ENCODE assay signal across 9 cellular contexts in genomic region chr6:69816017-69816416, GRCh38. TPM values are rescaled to one million over a fixed set of nuclear protein-coding genes. Genes with fewer than 3 reads are reported as not detected.
DNase-seq lines count a peak whose midpoint lies in the region; ATAC-seq and TF ChIP-seq lines count a peak whose summit lies in the region.
"Had no signal": no experiment of that assay in that cellular context is flagged by ENCODE, and none has a peak within 500 bp of the region (broad histone marks: within the 10 kb centered on the region; RNA-seq: fewer than 3 reads in every experiment).

No MANE protein-coding gene starts in this region.

- H3K79me2 ChIP-seq in OCI-LY7 (ENCODE audit: insufficient read depth, low read depth, low read length) = no peaks in the 10 kb centered on the region

- H3K27ac ChIP-seq in OCI-LY7 (ENCODE audit: low read depth, low read length, poor library complexity, severe bottlenecking) = no peak overlapping the region
- no peak overlapping the region for H3K27ac ChIP-seq in gastrocnemius medialis
- H3K27ac ChIP-seq in suprapubic skin = no peak overlapping the region

- TF ChIP-seq EP300 in suprapubic skin (IDR thresholded peaks at IDR 0.05) = no peak

- H3K4me1 Mint-ChIP-seq in activated T-cell treated with anti-CD3 and anti-CD28 coated beads, Interleukin-2, amount 50 U/mL, for 72 hours (ENCODE audit: low read depth) = peaks cover 54% of the 10 kb centered on the region
- H3K4me1 Mint-ChIP-seq in stimulated activated naive B cell treated with anti-CD40 and anti-IgM and Interleukin-4, amounts not matched to agents 10 μg/mL and 1 μg/mL and 100 μg/mL, for 72 hours = peaks cover 51 to 55% of the 10 kb centered on the region in 2 donors

- H3K36me3 ChIP-seq in OCI-LY7 (ENCODE audit: insufficient read depth, low read length) (no peaks in the 10 kb centered on the region), gastrocnemius medialis (no peaks in the 10 kb centered on the region), suprapubic skin (no peaks in the 10 kb centered on the region)

- H2AFZ ChIP-seq in OCI-LY7 (ENCODE audit: low read length) = peak overlapping the region; percentile 98

- H3K27me3 Mint-ChIP-seq in activated T-cell treated with anti-CD3 and anti-CD28 coated beads, Interleukin-2, amount 50 U/mL, for 72 hours (ENCODE audit: low read depth) = no peaks in the 10 kb centered on the region
- H3K27me3 Mint-ChIP-seq in stimulated activated naive B cell treated with anti-CD40 and anti-IgM and Interleukin-4, amounts not matched to agents 10 μg/mL and 1 μg/mL and 100 μg/mL, for 72 hours = no peaks in the 10 kb centered on the region

- POLR2A ChIA-PET in OCI-LY7 (lab: Charles Lee) = interaction anchor here (0.5 to 6.0 kb wide), 7 partner anchors 18 to 1254 kb away, joined by 3 to 37 read pairs (median 3); partner anchors contain the start of gene LMBRD1

- DNase-seq in activated T-cell treated with anti-CD3 and anti-CD28 coated beads, Interleukin-2, amount 50 U/mL, for 72 hours = no peak
- DNase-seq in activated T-cell treated with anti-CD3 and anti-CD28 coated beads for 4 hours (no peak), OCI-LY7 (ENCODE audit: low spot score) (no peak), gastrocnemius medialis (no peak), NCI-H1436 (lab: John Stamatoyannopoulos, UW) (no peak), suprapubic skin (ENCODE audit: low spot score in 2 of 2) (no peak)
- no peak for DNase-seq in stimulated activated naive B cell treated with anti-CD40 and anti-IgM and Interleukin-4, amounts not matched to agents 10 μg/mL and 1 μg/mL and 100 μg/mL, for 72 hours
- DNase-seq: NCI-H524 had no signal

- no peaks in the 10 kb centered on the region for H3K9me3 ChIP-seq in OCI-LY7 (ENCODE audit: low read length)
- H3K9me3 ChIP-seq in gastrocnemius medialis = no peaks in the 10 kb centered on the region
- no peaks in the 10 kb centered on the region for H3K9me3 ChIP-seq in suprapubic skin

- peak overlapping the region; percentile 98 for H3K27ac Mint-ChIP-seq in activated T-cell treated with anti-CD3 and anti-CD28 coated beads, Interleukin-2, amount 50 U/mL, for 72 hours
- H3K27ac Mint-ChIP-seq in stimulated activated naive B cell treated with anti-CD40 and anti-IgM and Interleukin-4, amounts not matched to agents 10 μg/mL and 1 μg/mL and 100 μg/mL, for 72 hours = peak overlapping the region; percentile 97

- WGBS in suprapubic skin = 100% methylated on average over 1 of the region's 1 CpG

- CTCF ChIA-PET in OCI-LY7 (lab: Charles Lee; ENCODE audit: unreplicated experiment) = no interaction called here

- ATAC-seq in activated T-cell treated with anti-CD3 and anti-CD28 coated beads, Interleukin-2, amount 50 U/mL, for 72 hours (replicated peaks in 1 of 2) = peak; percentile 74 to 77
- ATAC-seq in HG02852 (IDR thresholded peaks at IDR 0.05; ENCODE audit: unreplicated experiment) (peak; percentile 82), gastrocnemius medialis (no peak)
- peak; percentile 21 to 41 for ATAC-seq in stimulated activated naive B cell treated with anti-CD40 and anti-IgM and Interleukin-4, amounts not matched to agents 10 μg/mL and 1 μg/mL and 100 μg/mL, for 72 hours (replicated peaks)

- no peaks in the 10 kb centered on the region for H3K9me3 Mint-ChIP-seq in activated T-cell treated with anti-CD3 and anti-CD28 coated beads, Interleukin-2, amount 50 U/mL, for 72 hours
- peaks cover 3 to 8% of the 10 kb centered on the region in 2 donors for H3K9me3 Mint-ChIP-seq in stimulated activated naive B cell treated with anti-CD40 and anti-IgM and Interleukin-4, amounts not matched to agents 10 μg/mL and 1 μg/mL and 100 μg/mL, for 72 hours

- BruUV-seq in OCI-LY7 (replicated peaks; lab: Mats Ljungman, UMichigan) = no TSS peak

- H3K27me3 ChIP-seq in gastrocnemius medialis (no peaks in the 10 kb centered on the region), suprapubic skin (no peaks in the 10 kb centered on the region)

- H3K4me2 ChIP-seq in OCI-LY7 (ENCODE audit: low read length) = peak overlapping the region; percentile 52

- TF ChIP-seq CTCF in OCI-LY7 (conservative IDR thresholded peaks at IDR 0.05; ENCODE audit: low read length) = no peak
- no peak for TF ChIP-seq CTCF in gastrocnemius medialis (IDR thresholded peaks at IDR 0.05 in 4 of 5, conservative IDR thresholded peaks at IDR 0.05 in 1 of 5)
- no peak for TF ChIP-seq CTCF in suprapubic skin (IDR thresholded peaks at IDR 0.05)

- in situ Hi-C loops in gastrocnemius medialis (cut with MboI; ENCODE audit: low sequenced_read_pairs in 4 of 4) = no loop called here

- intact Hi-C loops in OCI-LY7 (cut with micrococcal nuclease; ENCODE audit: unreplicated experiment) (loop anchor here (2.0 kb wide), 1 partner anchor 51 kb away; the partner anchor contains the start of gene COL19A1), gastrocnemius medialis (cut with DNase I; ENCODE audit: low total_unique reads) (no loop called here)

- H3K4me3 ChIP-seq in OCI-LY7 (ENCODE audit: low read depth, low read length, poor library complexity, severe bottlenecking) (peak overlapping the region; percentile 1), gastrocnemius medialis (no peak overlapping the region), suprapubic skin (no peak overlapping the region)

- peak overlapping the region; percentile 78 to 90 for H3K4me3 Mint-ChIP-seq in activated T-cell treated with anti-CD3 and anti-CD28 coated beads, Interleukin-2, amount 50 U/mL, for 72 hours
- H3K4me3 Mint-ChIP-seq in stimulated activated naive B cell treated with anti-CD40 and anti-IgM and Interleukin-4, amounts not matched to agents 10 μg/mL and 1 μg/mL and 100 μg/mL, for 72 hours = peak overlapping the region; percentile 56 to 77

- TF ChIP-seq POLR2A in gastrocnemius medialis (IDR thresholded peaks at IDR 0.05) (no peak), suprapubic skin (IDR thresholded peaks at IDR 0.05) (no peak)

- H4K20me1 ChIP-seq in OCI-LY7 (ENCODE audit: insufficient read depth, low read length) = no peaks in the 10 kb centered on the region

- H3K36me3 Mint-ChIP-seq in activated T-cell treated with anti-CD3 and anti-CD28 coated beads, Interleukin-2, amount 50 U/mL, for 72 hours (ENCODE audit: insufficient read depth in 2 of 2) = no peaks in the 10 kb centered on the region
- peaks cover 4 to 18% of the 10 kb centered on the region in 2 donors for H3K36me3 Mint-ChIP-seq in stimulated activated naive B cell treated with anti-CD40 and anti-IgM and Interleukin-4, amounts not matched to agents 10 μg/mL and 1 μg/mL and 100 μg/mL, for 72 hours

- no peaks in the 10 kb centered on the region for H3K9me2 ChIP-seq in OCI-LY7 (ENCODE audit: insufficient read depth, low read length)

- H3K4me1 ChIP-seq in OCI-LY7 (ENCODE audit: insufficient read depth, low read length, poor library complexity, severe bottlenecking) (peaks cover 41% of the 10 kb centered on the region), gastrocnemius medialis (no peaks in the 10 kb centered on the region), suprapubic skin (peaks cover 7% of the 10 kb centered on the region)

RNA-seq across cellular contexts. Expression of gene LMBRD1, which starts 19.2 kb away (rescaled TPM):
- total RNA-seq in activated T-cell treated with anti-CD3 and anti-CD28 coated beads, Interleukin-2, amount 50 U/mL, for 72 hours = 10 to 100 TPM; 24.5 to 24.8 TPM
- total RNA-seq in OCI-LY7 (2014; rRNA removed; shearing (Covaris generic)) = 12.7 and 14.0 TPM in 2 replicates
- total RNA-seq in OCI-LY7 (2022) = 16.3 and 20.8 TPM in 2 replicates
- total RNA-seq in gastrocnemius medialis = 10 to 100 TPM; 24.4 to 32.9 (median 28.9) TPM
- total RNA-seq in suprapubic skin = 10 to 100 TPM; 43.5 to 58.6 (median 47.5) TPM

RNA-seq across cellular contexts. Expression of gene COL19A1, which starts 50.3 kb away (rescaled TPM):
- under 1 TPM; 0.19 to 0.26 TPM for total RNA-seq in activated T-cell treated with anti-CD3 and anti-CD28 coated beads, Interleukin-2, amount 50 U/mL, for 72 hours
- 0.03 TPM in 2 replicates for total RNA-seq in OCI-LY7 (2014; rRNA removed; shearing (Covaris generic))
- total RNA-seq in OCI-LY7 (2022) (0.30 TPM in 1 of 2 replicates, not detected in the other), gastrocnemius medialis (under 1 TPM; 0.05 to 0.65 (median 0.14) TPM), suprapubic skin (under 1 TPM in 1 of 4 donors, not detected in 3; 0.10 TPM)

Comparison
In these comparisons a context has a peak if more than half of its experiments do, and no peak if none do; other contexts are left out.
1. ATAC-seq: peak in activated T-cell treated with anti-CD3 and anti-CD28 coated beads, Interleukin-2, amount 50 U/mL, for 72 hours (2 of 2), HG02852 (single experiment) and stimulated activated naive B cell treated with anti-CD40 and anti-IgM and Interleukin-4, amounts not matched to agents 10 μg/mL and 1 μg/mL and 100 μg/mL, for 72 hours (2 of 2); none in gastrocnemius medialis (0 of 2).